In genomic region chr13:50080856-50081105, GRCh38 we compare ENCODE assay signal across 8 cellular contexts.
DNase-seq lines count a peak whose midpoint lies in the region; ATAC-seq and TF ChIP-seq lines count a peak whose summit lies in the region.

No MANE protein-coding gene starts in this region.

- ATAC-seq in GM21390 (IDR thresholded peaks at IDR 0.05; ENCODE audit: unreplicated experiment): no peak

- DNase-seq in DMS79 treated with DMSO at 0.1 percent for 48 hours (lab: John Stamatoyannopoulos, UW) (peak; percentile 38), DMS79 (lab: John Stamatoyannopoulos, UW) (no peak), Peyer's patch (no peak), epithelial cell of prostate (ENCODE audit: low read depth, low spot score) (no peak), ovary (no peak), NCI-H1105 (lab: John Stamatoyannopoulos, UW) (no peak), NCI-H1436 treated with DMSO at 0.1 percent for 48 hours (lab: John Stamatoyannopoulos, UW) (no peak)

- no peak for TF ChIP-seq POLR2A in Peyer's patch (IDR thresholded peaks at IDR 0.05)
- TF ChIP-seq POLR2A in ovary (IDR thresholded peaks at IDR 0.05): no peak

- H3K36me3 ChIP-seq in Peyer's patch (no peaks in the 10 kb centered on the region), ovary (no peaks in the 10 kb centered on the region)

- H3K27ac ChIP-seq in Peyer's patch (peak overlapping the region; percentile 82 to 96 (median 93)), epithelial cell of prostate (peak overlapping the region; percentile 78), ovary (peak overlapping the region in 1 of 2 donors; percentile 6)

- H3K9me3 ChIP-seq in Peyer's patch (no peaks in the 10 kb centered on the region), ovary (no peaks in the 10 kb centered on the region)

- H3K4me3 ChIP-seq in Peyer's patch (peak overlapping the region; percentile 81 to 93 (median 83)), ovary (peak overlapping the region; percentile 53)

- TF ChIP-seq EP300 in ovary (IDR thresholded peaks at IDR 0.05): no peak

- H3K4me1 ChIP-seq in Peyer's patch (peaks cover 0 to 20% (median 0%) of the 10 kb centered on the region in 4 donors), ovary (ENCODE audit: insufficient read depth) (no peaks in the 10 kb centered on the region)

- intact Hi-C loops in ovary (cut with DNase I): loop anchor here (2.0 to 10.0 kb wide), 8 partner anchors 42 to 834 kb away; partner anchors contain the start of gene TRIM13 (in 2 of the 4)

- H3K27me3 ChIP-seq in Peyer's patch: no peaks in the 10 kb centered on the region
- no peaks in the 10 kb centered on the region for H3K27me3 ChIP-seq in ovary

- TF ChIP-seq CTCF in Peyer's patch (IDR thresholded peaks at IDR 0.05): no peak
- no peak for TF ChIP-seq CTCF in ovary (IDR thresholded peaks at IDR 0.05)

- WGBS in ovary, 3 donors: 1 to 3% (median 2%) methylated on average over 10 of the region's 10 CpGs
